ENCODE assay signal across 16 cellular contexts in the genomic region with DNA sequence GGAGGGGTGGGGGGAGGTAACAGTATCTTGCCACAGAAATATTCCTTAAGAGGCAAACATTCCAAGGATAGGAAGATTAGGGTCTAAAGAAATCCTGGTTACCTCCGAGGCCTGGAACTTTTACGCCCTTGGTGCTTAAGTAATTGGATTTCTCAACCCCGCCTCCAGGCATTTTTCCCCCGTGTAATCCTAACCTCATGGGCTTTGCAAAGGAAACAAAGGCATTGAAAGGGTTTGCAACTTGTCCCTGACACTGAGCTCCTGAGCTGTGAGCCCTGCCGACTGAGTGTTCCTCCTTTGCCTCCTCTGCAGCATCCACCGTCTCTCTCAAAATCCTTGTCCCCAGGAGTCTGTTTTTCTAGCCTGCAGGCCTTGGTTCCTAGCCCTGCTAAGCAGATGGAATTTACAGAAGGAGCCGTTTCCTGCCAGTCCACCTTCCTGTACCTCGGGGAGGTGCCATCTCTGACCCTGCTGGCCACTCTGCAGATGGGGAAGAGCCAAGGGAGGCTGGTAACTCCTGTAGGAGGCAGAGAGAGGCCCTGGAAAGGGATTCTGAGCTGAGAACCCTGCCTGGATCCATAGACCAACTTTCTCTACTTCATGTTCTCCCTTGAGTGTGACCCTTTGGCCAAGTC. TPM values are rescaled to one million over a fixed set of nuclear protein-coding genes. Genes with fewer than 3 reads are reported as not detected.
A peak's percentile ranks its signal among the peaks of the same experiment; 100 is the strongest.
DNase-seq lines count a peak whose midpoint lies in the region; ATAC-seq and TF ChIP-seq lines count a peak whose summit lies in the region.
"Had no signal": no experiment of that assay in that cellular context is flagged by ENCODE, and none has a peak within 500 bp of the region (broad histone marks: within the 10 kb centered on the region; RNA-seq: fewer than 3 reads in every experiment).

No MANE protein-coding gene starts in this region.

- peaks cover 2% of the 10 kb centered on the region for H3K36me3 Mint-ChIP-seq in neural crest cell (ENCODE audit: low read depth)
- H3K36me3 Mint-ChIP-seq in activated naive CD4-positive, alpha-beta T cell treated with anti-CD3 and anti-CD28 coated beads for 36 hours (ENCODE audit: low read depth), result peaks cover 9% of the 10 kb centered on the region

- intact Hi-C loops in activated naive CD4-positive, alpha-beta T cell treated with anti-CD3 and anti-CD28 coated beads for 36 hours (cut with micrococcal nuclease), result no loop called here
- intact Hi-C loops in heart right ventricle (cut with DNase I), result loop anchor here in 1 of 10 donors (10.0 kb wide), 1 partner anchor 74 kb away; no protein-coding TSS in a partner anchor

- peak overlapping the region; percentile 16 for H3K27ac Mint-ChIP-seq in neural crest cell (ENCODE audit: unreplicated experiment)
- H3K27ac Mint-ChIP-seq in activated naive CD4-positive, alpha-beta T cell treated with anti-CD3 and anti-CD28 coated beads for 36 hours, result no peak overlapping the region
- H3K27ac Mint-ChIP-seq: stimulated activated naive B cell treated with anti-CD40 and anti-IgM and Interleukin-4, amounts not matched to agents 10 μg/mL and 1 μg/mL and 100 μg/mL, for 72 hours; T-helper 2 cell treated with Interferon-gamma antibody and Interleukin-4, amounts not matched to agents 5 μg/mL and 100 μg/mL, for 36 hours had no signal

- no peaks in the 10 kb centered on the region for H3K9me3 ChIP-seq in heart right ventricle
- H3K9me3 ChIP-seq: BLaER1 treated with 17β-estradiol and CSF1 and Interleukin-3, amounts not matched to agents 10 nM and 100 nM; right atrium auricular region had no signal

- no peak overlapping the region for H3K27ac ChIP-seq in heart right ventricle
- H3K27ac ChIP-seq: cardiac muscle cell, right atrium auricular region had no signal

- no peaks in the 10 kb centered on the region for H3K27me3 ChIP-seq in heart right ventricle
- H3K27me3 ChIP-seq: BLaER1 treated with 17β-estradiol and CSF1 and Interleukin-3, amounts not matched to agents 10 nM and 100 nM; cardiac muscle cell; right atrium auricular region had no signal

- peak overlapping the region; percentile 72 for H3K4me3 Mint-ChIP-seq in neural crest cell
- no peak overlapping the region for H3K4me3 Mint-ChIP-seq in activated naive CD4-positive, alpha-beta T cell treated with anti-CD3 and anti-CD28 coated beads for 36 hours
- H3K4me3 Mint-ChIP-seq: stimulated activated naive B cell treated with anti-CD40 and anti-IgM and Interleukin-4, amounts not matched to agents 10 μg/mL and 1 μg/mL and 100 μg/mL, for 72 hours; T-helper 2 cell treated with Interferon-gamma antibody and Interleukin-4, amounts not matched to agents 5 μg/mL and 100 μg/mL, for 36 hours had no signal

- no peak overlapping the region for H3K4me3 ChIP-seq in heart right ventricle
- H3K4me3 ChIP-seq: BLaER1 treated with 17β-estradiol and CSF1 and Interleukin-3, amounts not matched to agents 10 nM and 100 nM; cardiac muscle cell; right atrium auricular region had no signal

- CTCF ChIA-PET in activated naive CD4-positive, alpha-beta T cell treated with anti-CD3 and anti-CD28 coated beads for 36 hours (lab: Charles Lee), result no interaction called here

- WGBS in heart right ventricle, 2 donors, result 66 to 72% methylated on average over 8 of the region's 8 CpGs

- peak; percentile 71 for DNase-seq in EH (ENCODE audit: low read depth)
- peak; percentile 44 for DNase-seq in NCI-H69 (lab: John Stamatoyannopoulos, UW)
- DNase-seq in cerebellum (ENCODE audit: low spot score), result peak; percentile 90
- no peak for DNase-seq in neural crest cell (ENCODE audit: low read depth, low spot score)
- no peak for DNase-seq in NCI-H2227 treated with DMSO at 0.1 percent for 48 hours (lab: John Stamatoyannopoulos, UW)
- no peak for DNase-seq in activated naive CD4-positive, alpha-beta T cell treated with anti-CD3 and anti-CD28 coated beads for 36 hours
- DNase-seq in UCSD-AML1 (lab: John Stamatoyannopoulos, UW; ENCODE audit: unreplicated experiment), result no peak
- DNase-seq in heart right ventricle, result no peak
- DNase-seq: activated CD4-positive, alpha-beta T cell treated with anti-CD3 and anti-CD28 coated beads, Interleukin-2, amount 50 U/mL, for 4 hours; NCI-H1436; NCI-H526 treated with DMSO at 0.1 percent for 48 hours; stimulated activated naive B cell treated with anti-CD40 and anti-IgM and Interleukin-4, amounts not matched to agents 10 μg/mL and 1 μg/mL and 100 μg/mL, for 72 hours had no signal

- peaks cover 56% of the 10 kb centered on the region for H3K4me1 Mint-ChIP-seq in neural crest cell
- H3K4me1 Mint-ChIP-seq in activated naive CD4-positive, alpha-beta T cell treated with anti-CD3 and anti-CD28 coated beads for 36 hours (ENCODE audit: low read depth), result peaks cover 52% of the 10 kb centered on the region

- TF ChIP-seq CTCF in neural crest cell (conservative IDR thresholded peaks at IDR 0.05), result no peak
- no peak for TF ChIP-seq CTCF in heart right ventricle (IDR thresholded peaks at IDR 0.05)

- no peak for ATAC-seq in heart right ventricle
- ATAC-seq: stimulated activated naive B cell treated with anti-CD40 and anti-IgM and Interleukin-4, amounts not matched to agents 10 μg/mL and 1 μg/mL and 100 μg/mL, for 72 hours had no signal

- H3K27me3 Mint-ChIP-seq in neural crest cell (ENCODE audit: low read depth), result no peaks in the 10 kb centered on the region
- no peaks in the 10 kb centered on the region for H3K27me3 Mint-ChIP-seq in activated naive CD4-positive, alpha-beta T cell treated with anti-CD3 and anti-CD28 coated beads for 36 hours (ENCODE audit: low read depth)
- H3K27me3 Mint-ChIP-seq: stimulated activated naive B cell treated with anti-CD40 and anti-IgM and Interleukin-4, amounts not matched to agents 10 μg/mL and 1 μg/mL and 100 μg/mL, for 72 hours had no signal

- no peaks in the 10 kb centered on the region for H3K9me3 Mint-ChIP-seq in neural crest cell
- H3K9me3 Mint-ChIP-seq in activated naive CD4-positive, alpha-beta T cell treated with anti-CD3 and anti-CD28 coated beads for 36 hours, result no peaks in the 10 kb centered on the region
- H3K9me3 Mint-ChIP-seq: stimulated activated naive B cell treated with anti-CD40 and anti-IgM and Interleukin-4, amounts not matched to agents 10 μg/mL and 1 μg/mL and 100 μg/mL, for 72 hours; T-helper 2 cell treated with Interferon-gamma antibody and Interleukin-4, amounts not matched to agents 5 μg/mL and 100 μg/mL, for 36 hours had no signal

- H3K4me1 ChIP-seq in heart right ventricle, result peaks cover 13 to 69% (median 54%) of the 10 kb centered on the region in 9 donors

- peaks cover 0 to 13% (median 0%) of the 10 kb centered on the region in 9 donors for H3K36me3 ChIP-seq in heart right ventricle
- H3K36me3 ChIP-seq: cardiac muscle cell, right atrium auricular region had no signal

RNA-seq across cellular contexts. Expression of gene TET3, which starts 24.2 kb away (rescaled TPM):
- 22.0 TPM for total RNA-seq in cerebellum
- 30.2 and 30.3 TPM in 2 replicates for total RNA-seq in neural crest cell
- total RNA-seq in activated naive CD4-positive, alpha-beta T cell treated with anti-CD3 and anti-CD28 coated beads for 36 hours, result 10 to 100 TPM; 14.4 to 15.2 TPM
- total RNA-seq in heart right ventricle, result 1 to 10 TPM; 2.1 to 8.0 (median 2.9) TPM
- polyA plus RNA-seq in heart right ventricle, result 1 to 10 TPM; 1.1 to 1.3 TPM

Comparison
In these comparisons a context has a peak if more than half of its experiments do, and no peak if none do; other contexts are left out.
1. DNase-seq: peak in EH (single experiment), NCI-H69 (single experiment) and cerebellum (single experiment); none in neural crest cell (single experiment), NCI-H2227 treated with DMSO at 0.1 percent for 48 hours (single experiment), activated naive CD4-positive, alpha-beta T cell treated with anti-CD3 and anti-CD28 coated beads for 36 hours (single experiment), UCSD-AML1 (single experiment) and heart right ventricle (0 of 2).